In genomic region chr10:73785721-73786511, GRCh38 we compare ENCODE assay signal across 8 cellular contexts. TPM values are rescaled to one million over a fixed set of nuclear protein-coding genes. Genes with fewer than 3 reads are reported as not detected.
DNase-seq lines count a peak whose midpoint lies in the region; ATAC-seq and FAIRE-seq lines count a peak whose summit lies in the region.

No MANE protein-coding gene starts in this region.

- peak overlapping the region; percentile 89 for H3K9ac ChIP-seq in BLaER1

- 1 to 2% methylated on average over 54 of the region's 54 CpGs for WGBS in ectodermal cell, 2 experiments
- WGBS in mesodermal cell (ENCODE audit: insufficient coverage in 2 of 2), 2 experiments: 2 to 3% methylated on average over 25 to 27 of the region's 54 CpGs
- WGBS in thymus: under 1% methylated on average over 54 of the region's 54 CpGs

- DNase-seq in HTR-8/SVneo (ENCODE audit: insufficient read length, low spot score) (peak; percentile 22), pons (ENCODE audit: low spot score) (no peak)

- H3K36me3 ChIP-seq in BLaER1: peaks cover 26% of the 10 kb centered on the region
- H3K36me3 ChIP-seq in ectodermal cell (ENCODE audit: control insufficient read depth, insufficient read depth, low read length): peaks cover 14% of the 10 kb centered on the region
- H3K36me3 ChIP-seq in mesodermal cell (ENCODE audit: control insufficient read depth, insufficient read depth, low read length): peaks cover 33% of the 10 kb centered on the region
- peaks cover 22% of the 10 kb centered on the region for H3K36me3 ChIP-seq in thymus (ENCODE audit: control insufficient read depth, insufficient read depth)

- H3K4me3 ChIP-seq in BLaER1: peak overlapping the region; percentile 90
- peak overlapping the region; percentile 82 for H3K4me3 ChIP-seq in ectodermal cell (ENCODE audit: insufficient read depth, low read depth, low read length)
- H3K4me3 ChIP-seq in mesodermal cell (ENCODE audit: extremely low read depth, insufficient read depth, low read length, poor library complexity, severe bottlenecking): peak overlapping the region; percentile 93
- H3K4me3 ChIP-seq in thymus (ENCODE audit: low read length): peak overlapping the region; percentile 90

- H3K9me3 ChIP-seq in BLaER1 (no peaks in the 10 kb centered on the region), ectodermal cell (ENCODE audit: control insufficient read depth, low read length) (no peaks in the 10 kb centered on the region), mesodermal cell (ENCODE audit: control insufficient read depth, low read length) (no peaks in the 10 kb centered on the region), thymus (ENCODE audit: control insufficient read depth) (no peaks in the 10 kb centered on the region)

- peak overlapping the region; percentile 98 for H3K4me2 ChIP-seq in BLaER1

- H3K4me1 ChIP-seq in BLaER1 (peaks cover 47% of the 10 kb centered on the region), ectodermal cell (ENCODE audit: control insufficient read depth, insufficient read depth, low read length) (peaks cover 8% of the 10 kb centered on the region), mesodermal cell (ENCODE audit: control insufficient read depth, insufficient read depth, low read length, poor library complexity, severe bottlenecking) (peaks cover 6% of the 10 kb centered on the region), thymus (ENCODE audit: control insufficient read depth, insufficient read depth, low read length) (peaks cover 15% of the 10 kb centered on the region)

- FAIRE-seq in HTR-8/SVneo (lab: Jason Lieb, UNC): no peak

- peak overlapping the region; percentile 79 for H3K27ac ChIP-seq in BLaER1
- H3K27ac ChIP-seq in ectodermal cell (ENCODE audit: insufficient read depth, low read depth, low read length, poor library complexity, severe bottlenecking): no peak overlapping the region
- peak overlapping the region; percentile 75 for H3K27ac ChIP-seq in mesodermal cell (ENCODE audit: low read depth, low read length, severe bottlenecking)
- peak overlapping the region; percentile 85 for H3K27ac ChIP-seq in thymus (ENCODE audit: low read depth)

- H4K20me1 ChIP-seq in BLaER1: peaks cover 47% of the 10 kb centered on the region

- peak; percentile 23 for ATAC-seq in GM19397 (IDR thresholded peaks at IDR 0.05; ENCODE audit: unreplicated experiment)
- peak; percentile 2 to 4 for ATAC-seq in activated CD4-positive, CD25-positive, alpha-beta regulatory T cell treated with anti-CD3 and anti-CD28 coated beads, Interleukin-2, amount 50 U/mL, for 24 hours

- H3K27me3 ChIP-seq in BLaER1 (no peaks in the 10 kb centered on the region), ectodermal cell (ENCODE audit: control insufficient read depth, insufficient read depth, low read length, poor library complexity, severe bottlenecking) (no peaks in the 10 kb centered on the region), thymus (ENCODE audit: control insufficient read depth, insufficient read depth) (no peaks in the 10 kb centered on the region)

RNA-seq across cellular contexts. Expression of gene ZSWIM8, which starts 0.5 kb away (rescaled TPM):
- 80.6 TPM for polyA plus RNA-seq in ectodermal cell (2013, experiment 1 of 4)
- polyA plus RNA-seq in ectodermal cell (2013, experiment 2 of 4): 85.3 TPM
- 56.6 TPM for polyA plus RNA-seq in ectodermal cell (2013, experiment 3 of 4)
- 83.3 TPM for polyA plus RNA-seq in ectodermal cell (2013, experiment 4 of 4)
- polyA plus RNA-seq in mesodermal cell (2013, experiment 1 of 2): 87.3 TPM
- polyA plus RNA-seq in mesodermal cell (2013, experiment 2 of 2): 78.3 TPM
- polyA plus RNA-seq in thymus: 106 TPM

RNA-seq across cellular contexts. Expression of gene CHCHD1, which starts 4.1 kb away (rescaled TPM):
- 80.3 TPM for polyA plus RNA-seq in ectodermal cell (2013, experiment 1 of 4)
- polyA plus RNA-seq in ectodermal cell (2013, experiment 2 of 4): 79.5 TPM
- polyA plus RNA-seq in ectodermal cell (2013, experiment 3 of 4): 77.5 TPM
- 90.7 TPM for polyA plus RNA-seq in ectodermal cell (2013, experiment 4 of 4)
- 83.9 TPM for polyA plus RNA-seq in mesodermal cell (2013, experiment 1 of 2)
- polyA plus RNA-seq in mesodermal cell (2013, experiment 2 of 2): 76.2 TPM
- 78.2 TPM for polyA plus RNA-seq in thymus

RNA-seq across cellular contexts. Expression of gene NDST2, which starts 25.5 kb away (rescaled TPM):
- 23.1 TPM for polyA plus RNA-seq in ectodermal cell (2013, experiment 1 of 4)
- polyA plus RNA-seq in ectodermal cell (2013, experiment 2 of 4): 25.6 TPM
- polyA plus RNA-seq in ectodermal cell (2013, experiment 3 of 4): 20.0 TPM
- 24.7 TPM for polyA plus RNA-seq in ectodermal cell (2013, experiment 4 of 4)
- polyA plus RNA-seq in mesodermal cell (2013, experiment 1 of 2): 20.7 TPM
- polyA plus RNA-seq in mesodermal cell (2013, experiment 2 of 2): 13.8 TPM
- polyA plus RNA-seq in thymus: 21.2 TPM

RNA-seq across cellular contexts. Expression of gene SEC24C, which starts 41.7 kb away (rescaled TPM):
- 67.5 TPM for polyA plus RNA-seq in ectodermal cell (2013, experiment 1 of 4)
- 70.5 TPM for polyA plus RNA-seq in ectodermal cell (2013, experiment 2 of 4)
- 48.5 TPM for polyA plus RNA-seq in ectodermal cell (2013, experiment 3 of 4)
- 56.8 TPM for polyA plus RNA-seq in ectodermal cell (2013, experiment 4 of 4)
- polyA plus RNA-seq in mesodermal cell (2013, experiment 1 of 2): 81.1 TPM
- 68.9 TPM for polyA plus RNA-seq in mesodermal cell (2013, experiment 2 of 2)
- polyA plus RNA-seq in thymus: 31.4 TPM
